ENCODE assay signal across 14 cellular contexts in genomic region chr3:24060055-24060454, GRCh38.
DNase-seq lines count a peak whose midpoint lies in the region; ATAC-seq and TF ChIP-seq lines count a peak whose summit lies in the region.
"Had no signal": no experiment of that assay in that cellular context is flagged by ENCODE, and none has a peak within 500 bp of the region (broad histone marks: within the 10 kb centered on the region; RNA-seq: fewer than 3 reads in every experiment).

No MANE protein-coding gene starts in this region.

- H3K4me1 ChIP-seq in HEK293 (ENCODE audit: control insufficient read depth, insufficient read depth, low read length) = no peaks in the 10 kb centered on the region
- peaks cover 13% of the 10 kb centered on the region for H3K4me1 ChIP-seq in ectodermal cell (ENCODE audit: control insufficient read depth, insufficient read depth, low read length)
- H3K4me1 ChIP-seq in testis = no peaks in the 10 kb centered on the region
- H3K4me1 ChIP-seq in ovary (ENCODE audit: insufficient read depth) = no peaks in the 10 kb centered on the region

- no peak overlapping the region for H3K4me3 ChIP-seq in HEK293 (ENCODE audit: low read depth, low read length)
- H3K4me3 ChIP-seq in ectodermal cell (ENCODE audit: insufficient read depth, low read depth, low read length) = no peak overlapping the region
- no peak overlapping the region for H3K4me3 ChIP-seq in testis
- no peak overlapping the region for H3K4me3 ChIP-seq in ovary
- H3K4me3 ChIP-seq: SK-N-MC had no signal

- CTCF ChIA-PET in HEK293 (lab: Yijun Ruan, JAX) = interaction anchor here (1.6 kb wide), 1 partner anchor 177 kb away, joined by 4 read pairs; no protein-coding TSS in a partner anchor

- TF ChIP-seq CTCF in HEK293 (tag by site-specific recombination; IDR thresholded peaks at IDR 0.05) = no peak
- no peak for TF ChIP-seq CTCF in testis (IDR thresholded peaks at IDR 0.05)
- TF ChIP-seq CTCF in ovary (IDR thresholded peaks at IDR 0.05) = no peak

- no peak overlapping the region for H3K27ac ChIP-seq in HEK293 (ENCODE audit: extremely low read depth, low read depth, low read length)
- peak overlapping the region; percentile 36 for H3K27ac ChIP-seq in ectodermal cell (ENCODE audit: insufficient read depth, low read depth, low read length, poor library complexity, severe bottlenecking)
- H3K27ac ChIP-seq in testis = no peak overlapping the region
- no peak overlapping the region for H3K27ac ChIP-seq in ovary
- H3K27ac ChIP-seq: SK-N-MC had no signal

- peak; percentile 18 for DNase-seq in iris pigment epithelial cell (ENCODE audit: low read depth)
- peak; percentile 16 for DNase-seq in testis
- no peak for DNase-seq in stimulated activated CD4-positive, alpha-beta T cell treated with anti-CD3 and anti-CD28 coated beads, Interleukin-4, amount 100 ng/mL, for 4 hours
- DNase-seq in ovary = no peak
- DNase-seq in HuH-7 (ENCODE audit: low spot score) = no peak
- DNase-seq: activated CD4-positive, alpha-beta T cell treated with anti-CD3 and anti-CD28 coated beads for 1 hour; activated effector memory CD4-positive, alpha-beta T cell treated with anti-CD3 and anti-CD28 coated beads, Interleukin-2, amount 50 U/mL, for 16 hours; Calu3; Karpas-422; kidney had no signal

- ATAC-seq in HG03095 (IDR thresholded peaks at IDR 0.05; ENCODE audit: unreplicated experiment) = no peak

- POLR2A ChIA-PET in HEK293 (lab: Yijun Ruan, JAX) = no interaction called here

- H3K36me3 ChIP-seq in HEK293 (ENCODE audit: control insufficient read depth in 2 of 2, insufficient read depth in 1 of 2, low read length in 2 of 2) (no peaks in the 10 kb centered on the region), ectodermal cell (ENCODE audit: control insufficient read depth, insufficient read depth, low read length) (no peaks in the 10 kb centered on the region), testis (ENCODE audit: low read depth, missing control alignments) (no peaks in the 10 kb centered on the region), ovary (no peaks in the 10 kb centered on the region)

- WGBS in ectodermal cell, 2 experiments = 30 to 33% methylated on average over 2 to 3 of the region's 3 CpGs
- 23 to 44% methylated on average over 3 of the region's 3 CpGs for WGBS in testis, 2 donors
- WGBS in ovary, 3 donors = 11 to 30% (median 21%) methylated on average over 3 of the region's 3 CpGs

- H3K27me3 ChIP-seq in ectodermal cell (ENCODE audit: control insufficient read depth, insufficient read depth, low read length, poor library complexity, severe bottlenecking) (no peaks in the 10 kb centered on the region), testis (no peaks in the 10 kb centered on the region), ovary (no peaks in the 10 kb centered on the region)

- H3K9me3 ChIP-seq in HEK293 (ENCODE audit: control insufficient read depth, insufficient read depth, low read depth, low read length) (no peaks in the 10 kb centered on the region), ectodermal cell (ENCODE audit: control insufficient read depth, low read length) (no peaks in the 10 kb centered on the region), testis (no peaks in the 10 kb centered on the region), ovary (no peaks in the 10 kb centered on the region)

- no peak for TF ChIP-seq EP300 in ovary (IDR thresholded peaks at IDR 0.05)

- intact Hi-C loops in testis (cut with DNase I; ENCODE audit: low total_unique reads) = no loop called here
- intact Hi-C loops in ovary (cut with DNase I) = loop anchor here in 1 of 4 donors (10.0 kb wide), 1 partner anchor 55 kb away; no protein-coding TSS in a partner anchor

- TF ChIP-seq POLR2A in testis (IDR thresholded peaks at IDR 0.05) (no peak), ovary (IDR thresholded peaks at IDR 0.05) (no peak)

TF ChIP-seq in HEK293, 187 proteins besides CTCF, POLR2A, EP300 and RAD21:
- TF ChIP-seq ZNF677 (tag by site-specific recombination; IDR thresholded peaks at IDR 0.05) = no peak
- TF ChIP-seq ZBTB10 (tag by site-specific recombination; IDR thresholded peaks at IDR 0.05) = no peak
- TF ChIP-seq ZIC2 (tag by site-specific recombination; IDR thresholded peaks at IDR 0.05) = peak; percentile 99
- no peak for TF ChIP-seq ZNF114 (tag by site-specific recombination; IDR thresholded peaks at IDR 0.05)
- no peak for TF ChIP-seq ZNF214 (tag by site-specific recombination; IDR thresholded peaks at IDR 0.05; ENCODE audit: borderline replicate concordance)
- TF ChIP-seq ZNF501 (tag by site-specific recombination; IDR thresholded peaks at IDR 0.05) = no peak
- TF ChIP-seq SCRT2 (tag by site-specific recombination; IDR thresholded peaks at IDR 0.05) = no peak
- no peak for TF ChIP-seq ZNF549 (tag by site-specific recombination; IDR thresholded peaks at IDR 0.05)
- TF ChIP-seq RBAK (tag by site-specific recombination; IDR thresholded peaks at IDR 0.05) = no peak

Comparison
In these comparisons a context has a peak if more than half of its experiments do, and no peak if none do; other contexts are left out.
1. DNase-seq: peak in iris pigment epithelial cell (single experiment) and testis (single experiment); none in stimulated activated CD4-positive, alpha-beta T cell treated with anti-CD3 and anti-CD28 coated beads, Interleukin-4, amount 100 ng/mL, for 4 hours (0 of 2), ovary (0 of 5) and HuH-7 (single experiment).